1 cellular context compared by ENCODE assay signal in the genomic region with DNA sequence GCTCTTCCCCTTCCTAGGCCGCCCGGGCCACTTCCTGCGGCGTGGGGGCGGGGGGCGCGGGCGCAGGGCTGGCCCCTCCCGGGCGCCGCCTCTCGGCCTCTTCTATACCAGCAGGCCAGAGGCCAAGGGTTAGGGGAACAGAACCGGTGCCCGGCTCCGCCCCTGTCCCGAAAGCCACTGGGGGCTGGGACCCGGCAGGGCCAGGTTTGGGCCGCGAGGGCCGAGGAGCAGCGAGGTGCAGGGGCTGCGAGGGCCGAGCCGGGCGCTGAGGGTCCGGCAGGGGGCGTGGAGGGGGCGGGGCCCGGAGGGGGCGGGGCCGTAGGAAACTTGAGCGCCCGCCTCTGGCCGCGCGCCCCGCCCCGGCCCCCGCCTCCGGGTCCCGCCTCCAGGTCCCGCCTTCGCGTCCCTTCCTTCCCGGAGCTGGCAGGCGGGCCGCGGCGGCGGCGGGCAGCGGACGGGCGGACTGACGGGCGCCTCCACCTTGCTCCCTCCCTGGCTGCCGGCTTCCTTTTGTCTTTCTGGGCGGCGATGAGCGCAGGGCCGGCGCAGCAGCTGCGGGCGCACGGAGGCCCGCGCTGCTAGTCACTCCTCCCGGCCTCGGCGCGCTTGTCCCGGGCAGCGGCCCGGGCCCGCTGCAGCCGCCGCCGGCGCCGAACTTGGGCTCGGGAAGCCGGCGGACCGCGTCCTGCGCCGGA.
TF ChIP-seq lines count a peak whose summit lies in the region.

A gene (plus strand): TSS at position 426 of the 695 bp plus-strand sequence. CDS start 116,854 bp downstream, outside the sequence.

TF ChIP-seq in K562, 482 proteins besides CTCF, POLR2A, EP300 and RAD21 (continued from another document and continues in another):
- TF ChIP-seq, protein P1, sequence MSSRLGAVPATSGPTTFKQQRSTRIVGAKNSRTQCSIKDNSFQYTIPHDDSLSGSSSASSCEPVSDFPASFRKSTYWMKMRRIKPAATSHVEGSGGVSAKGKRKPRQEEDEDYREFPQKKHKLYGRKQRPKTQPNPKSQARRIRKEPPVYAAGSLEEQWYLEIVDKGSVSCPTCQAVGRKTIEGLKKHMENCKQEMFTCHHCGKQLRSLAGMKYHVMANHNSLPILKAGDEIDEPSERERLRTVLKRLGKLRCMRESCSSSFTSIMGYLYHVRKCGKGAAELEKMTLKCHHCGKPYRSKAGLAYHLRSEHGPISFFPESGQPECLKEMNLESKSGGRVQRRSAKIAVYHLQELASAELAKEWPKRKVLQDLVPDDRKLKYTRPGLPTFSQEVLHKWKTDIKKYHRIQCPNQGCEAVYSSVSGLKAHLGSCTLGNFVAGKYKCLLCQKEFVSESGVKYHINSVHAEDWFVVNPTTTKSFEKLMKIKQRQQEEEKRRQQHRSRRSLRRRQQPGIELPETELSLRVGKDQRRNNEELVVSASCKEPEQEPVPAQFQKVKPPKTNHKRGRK (tag; IDR thresholded peaks at IDR 0.05): no peak
- TF ChIP-seq ZNF785 (CRISPR knock-in tag; IDR thresholded peaks at IDR 0.05) (no peak), ZNF263 (CRISPR knock-in tag; IDR thresholded peaks at IDR 0.05; ENCODE audit: borderline replicate concordance) (no peak), HMGN3 (IDR thresholded peaks at IDR 0.05; ENCODE audit: borderline replicate concordance, extremely low read depth, insufficient read length, low read depth, low read length) (peak; percentile 91), KHSRP (IDR thresholded peaks at IDR 0.05) (no peak), NFYB (IDR thresholded peaks at IDR 0.05; ENCODE audit: extremely low read depth, insufficient read length) (no peak), ZNF146 (CRISPR knock-in tag; IDR thresholded peaks at IDR 0.05; ENCODE audit: unreplicated experiment) (no peak), XRCC4 (IDR thresholded peaks at IDR 0.05; ENCODE audit: extremely low read depth, insufficient read depth, insufficient read length) (no peak), CREB1 (IDR thresholded peaks at IDR 0.05) (no peak), CREB1 (CRISPR knock-in tag; IDR thresholded peaks at IDR 0.05) (no peak; the same call in 1 of the 2 replicates), RCOR1 (IDR thresholded peaks at IDR 0.05; ENCODE audit: borderline replicate concordance in 1 of 2, low read depth in 2 of 2, low read length in 2 of 2) (peak in 1 of 2 experiments; percentile 84; a peak in 2 of 4 replicates), TBL1XR1 (IDR thresholded peaks at IDR 0.05; ENCODE audit: low read length in 2 of 2) (peak in 1 of 2 experiments; percentile 26; a peak in 1 of 4 replicates), NCOA1 (IDR thresholded peaks at IDR 0.05; ENCODE audit: low read depth) (no peak), MYNN (IDR thresholded peaks at IDR 0.05) (no peak), MYNN (CRISPR knock-in tag; IDR thresholded peaks at IDR 0.05) (no peak), RUNX1 (IDR thresholded peaks at IDR 0.05; ENCODE audit: low read depth) (no peak), ZNF57 (CRISPR knock-in tag; IDR thresholded peaks at IDR 0.05) (no peak), MEIS2 (IDR thresholded peaks at IDR 0.05; ENCODE audit: partially characterized antibody) (no peak), SMAD4 (CRISPR knock-in tag; conservative IDR thresholded peaks at IDR 0.05) (peak; percentile 73; the same call in 1 of the 2 replicates), NONO (IDR thresholded peaks at IDR 0.05; ENCODE audit: low read depth in 2 of 2, low read length in 1 of 2) (peak in 1 of 2 experiments; percentile 52; a peak in 1 of 4 replicates), POLR2AphosphoS2 (IDR thresholded peaks at IDR 0.05; ENCODE audit: low read length) (no peak), CHD4 (IDR thresholded peaks at IDR 0.05; ENCODE audit: insufficient read depth, insufficient replicate concordance, low read depth, low read length, poor library complexity, severe bottlenecking) (no peak), TAF15 (IDR thresholded peaks at IDR 0.05; ENCODE audit: low read depth, low read length) (no peak), THRAP3 (IDR thresholded peaks at IDR 0.05; ENCODE audit: borderline replicate concordance) (no peak), TSC22D4 (tag; IDR thresholded peaks at IDR 0.05) (no peak), BCOR (IDR thresholded peaks at IDR 0.05) (no peak), CCAR2 (IDR thresholded peaks at IDR 0.05; ENCODE audit: low read depth, low read length) (no peak), FOXJ2 (tag; IDR thresholded peaks at IDR 0.05) (no peak), JUN (IDR thresholded peaks at IDR 0.05; ENCODE audit: borderline replicate concordance, low read depth, low read length) (no peak), JUN (CRISPR knock-in tag; IDR thresholded peaks at IDR 0.05; ENCODE audit: borderline replicate concordance) (no peak), HMG20A (CRISPR knock-in tag; conservative IDR thresholded peaks at IDR 0.05) (no peak), DDX20 (tag; IDR thresholded peaks at IDR 0.05; ENCODE audit: low read depth) (no peak), MCM7 (IDR thresholded peaks at IDR 0.05) (no peak), HOXB6 (CRISPR knock-in tag; IDR thresholded peaks at IDR 0.05; ENCODE audit: borderline replicate concordance) (no peak), SMARCE1 (IDR thresholded peaks at IDR 0.05) (no peak), ZNF444 (CRISPR knock-in tag; IDR thresholded peaks at IDR 0.05) (no peak), U2AF2 (optimal IDR thresholded peaks at IDR 0.05; ENCODE audit: low read depth, low read length) (no peak), ZNF695 (CRISPR knock-in tag; IDR thresholded peaks at IDR 0.05) (no peak), TEAD2 (tag; IDR thresholded peaks at IDR 0.05) (no peak), ZBTB1 (CRISPR knock-in tag; IDR thresholded peaks at IDR 0.05; ENCODE audit: borderline replicate concordance, low read depth) (no peak), ATF7 (IDR thresholded peaks at IDR 0.05) (no peak), ZNF583 (CRISPR knock-in tag; IDR thresholded peaks at IDR 0.05) (no peak), SMARCB1 (IDR thresholded peaks at IDR 0.05; ENCODE audit: insufficient read length, low read depth) (no peak), SMC3 (conservative IDR thresholded peaks at IDR 0.05; ENCODE audit: insufficient read depth, low read depth, low read length) (peak; percentile 53), ZNF316 (IDR thresholded peaks at IDR 0.05) (no peak), CSDE1 (IDR thresholded peaks at IDR 0.05) (no peak), TCF3 (CRISPR knock-in tag; IDR thresholded peaks at IDR 0.05) (no peak), TEAD4 (IDR thresholded peaks at IDR 0.05; ENCODE audit: low read length) (no peak), TEAD4 (CRISPR knock-in tag; IDR thresholded peaks at IDR 0.05; ENCODE audit: borderline replicate concordance) (no peak), RBFOX2 (IDR thresholded peaks at IDR 0.05; ENCODE audit: low read depth, low read length) (peak; percentile 70), WHSC1 (IDR thresholded peaks at IDR 0.05; ENCODE audit: low read length) (no peak)
- TF ChIP-seq, protein P2, sequence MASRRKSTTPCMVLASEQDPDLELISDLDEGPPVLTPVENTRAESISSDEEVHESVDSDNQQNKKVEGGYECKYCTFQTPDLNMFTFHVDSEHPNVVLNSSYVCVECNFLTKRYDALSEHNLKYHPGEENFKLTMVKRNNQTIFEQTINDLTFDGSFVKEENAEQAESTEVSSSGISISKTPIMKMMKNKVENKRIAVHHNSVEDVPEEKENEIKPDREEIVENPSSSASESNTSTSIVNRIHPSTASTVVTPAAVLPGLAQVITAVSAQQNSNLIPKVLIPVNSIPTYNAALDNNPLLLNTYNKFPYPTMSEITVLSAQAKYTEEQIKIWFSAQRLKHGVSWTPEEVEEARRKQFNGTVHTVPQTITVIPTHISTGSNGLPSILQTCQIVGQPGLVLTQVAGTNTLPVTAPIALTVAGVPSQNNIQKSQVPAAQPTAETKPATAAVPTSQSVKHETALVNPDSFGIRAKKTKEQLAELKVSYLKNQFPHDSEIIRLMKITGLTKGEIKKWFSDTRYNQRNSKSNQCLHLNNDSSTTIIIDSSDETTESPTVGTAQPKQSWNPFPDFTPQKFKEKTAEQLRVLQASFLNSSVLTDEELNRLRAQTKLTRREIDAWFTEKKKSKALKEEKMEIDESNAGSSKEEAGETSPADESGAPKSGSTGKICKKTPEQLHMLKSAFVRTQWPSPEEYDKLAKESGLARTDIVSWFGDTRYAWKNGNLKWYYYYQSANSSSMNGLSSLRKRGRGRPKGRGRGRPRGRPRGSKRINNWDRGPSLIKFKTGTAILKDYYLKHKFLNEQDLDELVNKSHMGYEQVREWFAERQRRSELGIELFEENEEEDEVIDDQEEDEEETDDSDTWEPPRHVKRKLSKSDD (conservative IDR thresholded peaks at IDR 0.05; ENCODE audit: low read length): no peak
- TF ChIP-seq, protein P3, sequence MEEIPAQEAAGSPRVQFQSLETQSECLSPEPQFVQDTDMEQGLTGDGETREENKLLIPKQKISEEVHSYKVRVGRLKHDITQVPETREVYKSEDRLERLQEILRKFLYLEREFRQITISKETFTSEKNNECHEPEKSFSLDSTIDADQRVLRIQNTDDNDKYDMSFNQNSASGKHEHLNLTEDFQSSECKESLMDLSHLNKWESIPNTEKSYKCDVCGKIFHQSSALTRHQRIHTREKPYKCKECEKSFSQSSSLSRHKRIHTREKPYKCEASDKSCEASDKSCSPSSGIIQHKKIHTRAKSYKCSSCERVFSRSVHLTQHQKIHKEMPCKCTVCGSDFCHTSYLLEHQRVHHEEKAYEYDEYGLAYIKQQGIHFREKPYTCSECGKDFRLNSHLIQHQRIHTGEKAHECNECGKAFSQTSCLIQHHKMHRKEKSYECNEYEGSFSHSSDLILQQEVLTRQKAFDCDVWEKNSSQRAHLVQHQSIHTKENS (CRISPR knock-in tag; IDR thresholded peaks at IDR 0.05): no peak
- TF ChIP-seq, protein P4, sequence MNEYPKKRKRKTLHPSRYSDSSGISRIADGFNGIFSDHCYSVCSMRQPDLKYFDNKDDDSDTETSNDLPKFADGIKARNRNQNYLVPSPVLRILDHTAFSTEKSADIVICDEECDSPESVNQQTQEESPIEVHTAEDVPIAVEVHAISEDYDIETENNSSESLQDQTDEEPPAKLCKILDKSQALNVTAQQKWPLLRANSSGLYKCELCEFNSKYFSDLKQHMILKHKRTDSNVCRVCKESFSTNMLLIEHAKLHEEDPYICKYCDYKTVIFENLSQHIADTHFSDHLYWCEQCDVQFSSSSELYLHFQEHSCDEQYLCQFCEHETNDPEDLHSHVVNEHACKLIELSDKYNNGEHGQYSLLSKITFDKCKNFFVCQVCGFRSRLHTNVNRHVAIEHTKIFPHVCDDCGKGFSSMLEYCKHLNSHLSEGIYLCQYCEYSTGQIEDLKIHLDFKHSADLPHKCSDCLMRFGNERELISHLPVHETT (CRISPR knock-in tag; conservative IDR thresholded peaks at IDR 0.05 in 1 of 2, IDR thresholded peaks at IDR 0.05 in 1 of 2): peak in 1 of 2 experiments; percentile 73; a peak in 1 of 4 replicates
- TF ChIP-seq, protein P5, sequence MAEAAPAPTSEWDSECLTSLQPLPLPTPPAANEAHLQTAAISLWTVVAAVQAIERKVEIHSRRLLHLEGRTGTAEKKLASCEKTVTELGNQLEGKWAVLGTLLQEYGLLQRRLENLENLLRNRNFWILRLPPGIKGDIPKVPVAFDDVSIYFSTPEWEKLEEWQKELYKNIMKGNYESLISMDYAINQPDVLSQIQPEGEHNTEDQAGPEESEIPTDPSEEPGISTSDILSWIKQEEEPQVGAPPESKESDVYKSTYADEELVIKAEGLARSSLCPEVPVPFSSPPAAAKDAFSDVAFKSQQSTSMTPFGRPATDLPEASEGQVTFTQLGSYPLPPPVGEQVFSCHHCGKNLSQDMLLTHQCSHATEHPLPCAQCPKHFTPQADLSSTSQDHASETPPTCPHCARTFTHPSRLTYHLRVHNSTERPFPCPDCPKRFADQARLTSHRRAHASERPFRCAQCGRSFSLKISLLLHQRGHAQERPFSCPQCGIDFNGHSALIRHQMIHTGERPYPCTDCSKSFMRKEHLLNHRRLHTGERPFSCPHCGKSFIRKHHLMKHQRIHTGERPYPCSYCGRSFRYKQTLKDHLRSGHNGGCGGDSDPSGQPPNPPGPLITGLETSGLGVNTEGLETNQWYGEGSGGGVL (CRISPR knock-in tag; IDR thresholded peaks at IDR 0.05): no peak
- TF ChIP-seq, protein P6, sequence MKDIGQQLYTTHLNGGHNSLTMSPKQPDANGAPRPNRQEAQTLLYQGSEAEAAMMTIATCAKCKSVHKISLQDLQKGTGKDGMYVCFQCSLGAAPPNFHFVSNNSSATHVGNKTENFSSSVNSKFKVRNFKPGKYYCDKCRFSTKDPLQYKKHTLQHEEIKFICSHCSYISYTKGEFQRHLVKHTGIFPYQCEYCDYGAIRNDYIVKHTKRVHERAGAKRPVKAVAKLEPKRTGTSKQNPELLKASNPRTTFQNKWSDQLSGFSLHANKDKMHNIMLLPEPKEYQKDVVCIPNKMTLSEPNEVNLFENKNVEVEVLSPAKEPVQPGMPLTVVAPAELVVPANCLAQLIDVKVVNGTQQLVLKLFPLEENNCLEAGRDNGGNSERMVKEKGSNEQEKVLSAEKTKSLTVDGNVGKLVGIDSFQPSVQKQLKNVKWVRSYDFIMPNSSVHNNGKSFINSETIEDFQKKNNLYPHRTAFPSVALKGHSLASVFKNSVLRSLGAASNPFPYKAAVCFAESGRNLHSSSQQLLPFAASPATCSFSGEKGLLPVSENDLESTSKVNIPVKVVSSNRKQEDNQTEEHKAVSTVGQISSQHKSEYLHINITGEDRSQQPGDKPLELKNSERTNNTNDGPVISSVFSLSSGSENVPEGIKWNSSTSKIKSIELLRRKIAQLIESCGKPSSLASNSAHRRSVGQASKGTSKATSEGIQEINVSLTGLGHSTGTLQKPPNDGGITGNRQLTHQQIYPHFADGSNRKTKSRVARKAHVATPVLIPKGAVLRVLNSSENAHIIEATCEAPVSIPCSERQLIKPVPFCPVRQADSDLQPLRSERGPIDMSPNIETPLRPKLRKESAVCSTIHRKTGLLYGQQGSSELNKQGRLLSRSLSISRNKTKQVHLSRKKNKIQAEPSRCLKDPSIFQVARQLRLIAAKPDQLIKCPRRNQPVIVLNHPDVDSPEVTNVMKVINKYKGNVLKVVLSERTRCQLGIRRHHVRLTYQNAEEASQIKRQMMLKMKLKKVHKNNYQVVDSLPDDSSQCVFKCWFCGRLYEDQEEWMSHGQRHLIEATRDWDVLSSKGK (CRISPR knock-in tag; IDR thresholded peaks at IDR 0.05): no peak
- TF ChIP-seq, protein P7, sequence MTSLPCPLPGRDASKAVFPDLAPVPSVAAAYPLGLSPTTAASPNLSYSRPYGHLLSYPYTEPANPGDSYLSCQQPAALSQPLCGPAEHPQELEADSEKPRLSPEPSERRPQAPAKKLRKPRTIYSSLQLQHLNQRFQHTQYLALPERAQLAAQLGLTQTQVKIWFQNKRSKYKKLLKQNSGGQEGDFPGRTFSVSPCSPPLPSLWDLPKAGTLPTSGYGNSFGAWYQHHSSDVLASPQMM (CRISPR knock-in tag; IDR thresholded peaks at IDR 0.05): no peak
- TF ChIP-seq, protein P8, sequence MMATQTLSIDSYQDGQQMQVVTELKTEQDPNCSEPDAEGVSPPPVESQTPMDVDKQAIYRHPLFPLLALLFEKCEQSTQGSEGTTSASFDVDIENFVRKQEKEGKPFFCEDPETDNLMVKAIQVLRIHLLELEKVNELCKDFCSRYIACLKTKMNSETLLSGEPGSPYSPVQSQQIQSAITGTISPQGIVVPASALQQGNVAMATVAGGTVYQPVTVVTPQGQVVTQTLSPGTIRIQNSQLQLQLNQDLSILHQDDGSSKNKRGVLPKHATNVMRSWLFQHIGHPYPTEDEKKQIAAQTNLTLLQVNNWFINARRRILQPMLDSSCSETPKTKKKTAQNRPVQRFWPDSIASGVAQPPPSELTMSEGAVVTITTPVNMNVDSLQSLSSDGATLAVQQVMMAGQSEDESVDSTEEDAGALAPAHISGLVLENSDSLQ (IDR thresholded peaks at IDR 0.05): no peak
